In genomic region chr12:82923935-82924334, GRCh38 we compare ENCODE assay signal across 7 cellular contexts.
"Had no signal": no experiment of that assay in that cellular context is flagged by ENCODE, and none has a peak within 500 bp of the region (broad histone marks: within the 10 kb centered on the region; RNA-seq: fewer than 3 reads in every experiment).

No MANE protein-coding gene starts in this region.

- DNase-seq: GOT3, H7, HCEC 1CT, IMR-90, KG1 had no signal

- H3K4me3 ChIP-seq: K562 had no signal

- ATAC-seq: K562 had no signal

- FAIRE-seq: HTR-8/SVneo, K562 had no signal
